28 cellular contexts compared by ENCODE assay signal in genomic region chr13:25397763-25398162, GRCh38. TPM values are rescaled to one million over a fixed set of nuclear protein-coding genes. Genes with fewer than 3 reads are reported as not detected.
"Had no signal": no experiment of that assay in that cellular context is flagged by ENCODE, and none has a peak within 500 bp of the region (broad histone marks: within the 10 kb centered on the region; RNA-seq: fewer than 3 reads in every experiment).

No MANE protein-coding gene starts in this region.

- H3K4me1 Mint-ChIP-seq: natural killer cell; nephron; neural progenitor cell; stimulated activated effector memory CD8-positive, alpha-beta T cell treated with anti-CD3 and anti-CD28 coated beads, Interleukin-12 subunit alpha, Interleukin-12 subunit beta, amount 100 ng/mL, for 72 hours; stimulated activated naive B cell treated with anti-CD40 and anti-IgM and Interleukin-4, amounts not matched to agents 10 μg/mL and 1 μg/mL and 100 μg/mL, for 72 hours had no signal

- H3K36me3 Mint-ChIP-seq: natural killer cell; neural progenitor cell; stimulated activated effector memory CD8-positive, alpha-beta T cell treated with anti-CD3 and anti-CD28 coated beads, Interleukin-12 subunit alpha, Interleukin-12 subunit beta, amount 100 ng/mL, for 72 hours; stimulated activated naive B cell treated with anti-CD40 and anti-IgM and Interleukin-4, amounts not matched to agents 10 μg/mL and 1 μg/mL and 100 μg/mL, for 72 hours had no signal

- H3K27me3 ChIP-seq: neural progenitor cell, ovary, right lobe of liver, sigmoid colon, stomach, thyroid gland, tibial nerve, uterus had no signal

- H3K9me3 ChIP-seq: ovary, psoas muscle, right lobe of liver, sigmoid colon, stomach, thoracic aorta, thyroid gland, tibial nerve, upper lobe of right lung, uterus had no signal

- H3K36me3 ChIP-seq: neural progenitor cell, ovary, right lobe of liver, sigmoid colon, stomach, thoracic aorta, thyroid gland, tibial nerve, upper lobe of right lung, uterus had no signal

- H3K4me3 ChIP-seq: neural progenitor cell, ovary, psoas muscle, right lobe of liver, sigmoid colon, stomach, thoracic aorta, thyroid gland, tibial nerve, upper lobe of right lung, uterus had no signal

- H3K4me3 Mint-ChIP-seq: natural killer cell; nephron; neural progenitor cell; stimulated activated effector memory CD8-positive, alpha-beta T cell treated with anti-CD3 and anti-CD28 coated beads, Interleukin-12 subunit alpha, Interleukin-12 subunit beta, amount 100 ng/mL, for 72 hours; stimulated activated naive B cell treated with anti-CD40 and anti-IgM and Interleukin-4, amounts not matched to agents 10 μg/mL and 1 μg/mL and 100 μg/mL, for 72 hours; stimulated activated naive CD8-positive, alpha-beta T cell treated with anti-CD3 and anti-CD28 coated beads, Interleukin-15, Interleukin-2, amounts not matched to agents 100 ng/mL and 50 ng/mL, for 24 hours had no signal

- ATAC-seq: natural killer cell; psoas muscle; right cardiac atrium; right lobe of liver; stimulated activated effector memory CD8-positive, alpha-beta T cell treated with anti-CD3 and anti-CD28 coated beads, Interleukin-12 subunit alpha, Interleukin-12 subunit beta, amount 100 ng/mL, for 72 hours; stimulated activated naive B cell treated with anti-CD40 and anti-IgM and Interleukin-4, amounts not matched to agents 10 μg/mL and 1 μg/mL and 100 μg/mL, for 72 hours; upper lobe of right lung had no signal

- DNase-seq: natural killer cell; occipital lobe; ovary; posterior cingulate gyrus; psoas muscle; right cardiac atrium; right lobe of liver; sigmoid colon; small intestine; stimulated activated CD4-positive, alpha-beta T cell treated with anti-CD3 and anti-CD28 coated beads, Interleukin-15, amount 100 ng/mL, for 24 hours; stimulated activated CD4-positive, alpha-beta T cell treated with anti-CD3 and anti-CD28 coated beads, Interleukin-2, amount 100 ng/mL, for 24 hours; stimulated activated CD4-positive, alpha-beta T cell treated with anti-CD3 and anti-CD28 coated beads, Interleukin-2, amount 100 ng/mL, for 48 hours; stimulated activated CD4-positive, alpha-beta T cell treated with anti-CD3 and anti-CD28 coated beads, Interleukin-4, amount 100 ng/mL, for 24 hours; stimulated activated naive B cell treated with anti-CD40 and anti-IgM and Interleukin-4, amounts not matched to agents 10 μg/mL and 1 μg/mL and 100 μg/mL, for 72 hours; stimulated activated naive CD4-positive, alpha-beta T cell treated with Interleukin-2 at 50 U/mL for 16 hours; stomach; thyroid gland; trophoblast cell; upper lobe of right lung; uterus had no signal

- H3K27ac ChIP-seq: neural progenitor cell, ovary, parathyroid adenoma, psoas muscle, right lobe of liver, sigmoid colon, stomach, thoracic aorta, thyroid gland, tibial nerve, upper lobe of right lung, uterus had no signal

- H3K9ac ChIP-seq: neural progenitor cell, parathyroid adenoma had no signal

- H3K27ac Mint-ChIP-seq: natural killer cell; nephron; neural progenitor cell; progenitor cell of endocrine pancreas; stimulated activated effector memory CD8-positive, alpha-beta T cell treated with anti-CD3 and anti-CD28 coated beads, Interleukin-12 subunit alpha, Interleukin-12 subunit beta, amount 100 ng/mL, for 72 hours; stimulated activated naive B cell treated with anti-CD40 and anti-IgM and Interleukin-4, amounts not matched to agents 10 μg/mL and 1 μg/mL and 100 μg/mL, for 72 hours; stimulated activated naive CD8-positive, alpha-beta T cell treated with anti-CD3 and anti-CD28 coated beads, Interleukin-15, Interleukin-2, amounts not matched to agents 100 ng/mL and 50 ng/mL, for 24 hours had no signal

- H3K9me3 Mint-ChIP-seq: natural killer cell; neural progenitor cell; stimulated activated naive CD8-positive, alpha-beta T cell treated with anti-CD3 and anti-CD28 coated beads, Interleukin-15, Interleukin-2, amounts not matched to agents 100 ng/mL and 50 ng/mL, for 24 hours had no signal

- H3K4me1 ChIP-seq: neural progenitor cell, parathyroid adenoma, psoas muscle, right lobe of liver, sigmoid colon, stomach, thyroid gland, tibial nerve, upper lobe of right lung, uterus had no signal

- H3K27me3 Mint-ChIP-seq: progenitor cell of endocrine pancreas had no signal

RNA-seq across cellular contexts. Expression of gene ATP8A2, which starts 26.0 kb away (rescaled TPM):
- total RNA-seq: right lobe of liver had no signal
